Comparison of ENCODE assay signal across 32 cellular contexts in genomic region chr14:34229140-34229539, GRCh38.
"Had no signal": no experiment of that assay in that cellular context is flagged by ENCODE, and none has a peak within 500 bp of the region (broad histone marks: within the 10 kb centered on the region; RNA-seq: fewer than 3 reads in every experiment).

No MANE protein-coding gene starts in this region.

- H3K4me3 ChIP-seq: pancreas, psoas muscle, thyroid gland, upper lobe of right lung had no signal

- H3K27me3 ChIP-seq: brain microvascular endothelial cell, pancreas, thyroid gland, upper lobe of right lung had no signal

- ATAC-seq: activated CD4-positive, CD25-positive, alpha-beta regulatory T cell treated with anti-CD3 and anti-CD28 coated beads, Interleukin-2, amount 50 U/mL, for 24 hours; effector memory CD8-positive, alpha-beta T cell; naive thymus-derived CD8-positive, alpha-beta T cell; pancreas; psoas muscle; T-helper 17 cell; upper lobe of right lung had no signal

- H3K27ac Mint-ChIP-seq: activated CD4-positive, alpha-beta memory T cell treated with anti-CD3 and anti-CD28 coated beads, Interleukin-2, amount 10 ng/mL, durations not matched to agents 7 days and 5 days; activated CD4-positive, alpha-beta T cell treated with anti-CD3 and anti-CD28 coated beads, Interleukin-2, amount 10 ng/mL, durations not matched to agents 24 days and 14 days; activated naive CD8-positive, alpha-beta T cell treated with anti-CD3 and anti-CD28 coated beads, Interleukin-2, amount 10 ng/mL, durations not matched to agents 7 days and 5 days; effector memory CD8-positive, alpha-beta T cell; T-helper 17 cell had no signal

- FAIRE-seq: astrocyte, endothelial cell of umbilical vein, keratinocyte, pancreas had no signal

- H3K36me3 Mint-ChIP-seq: activated naive CD8-positive, alpha-beta T cell treated with anti-CD3 and anti-CD28 coated beads, Interleukin-2, amount 10 ng/mL, durations not matched to agents 7 days and 5 days; naive thymus-derived CD8-positive, alpha-beta T cell had no signal

- H3K9me3 ChIP-seq: pancreas, psoas muscle, thyroid gland, upper lobe of right lung had no signal

- DNase-seq: activated CD4-positive, alpha-beta memory T cell treated with anti-CD3 and anti-CD28 coated beads, Interleukin-2, amount 10 ng/mL, durations not matched to agents 7 days and 5 days; activated CD4-positive, alpha-beta T cell treated with anti-CD3 and anti-CD28 coated beads, Interleukin-2, amount 10 ng/mL, durations not matched to agents 24 days and 14 days; activated CD8-positive, alpha-beta memory T cell treated with anti-CD3 and anti-CD28 coated beads, Interleukin-2, amount 50 U/mL, for 48 hours; activated naive CD4-positive, alpha-beta T cell; activated naive CD8-positive, alpha-beta T cell treated with anti-CD3 and anti-CD28 coated beads, Interleukin-2, amount 10 ng/mL, durations not matched to agents 7 days and 5 days; activated T-cell treated with anti-CD3 and anti-CD28 coated beads, Interleukin-2, amount 50 U/mL, for 4 hours; amniotic stem cell; brain microvascular endothelial cell; cortex of kidney; effector memory CD8-positive, alpha-beta T cell; foreskin fibroblast; head of caudate nucleus; hippocampal formation; midbrain; naive thymus-derived CD8-positive, alpha-beta T cell; nucleus accumbens; pancreas; psoas muscle; stimulated activated CD4-positive, alpha-beta T cell treated with anti-CD3 and anti-CD28 coated beads, Interleukin-15, amount 100 ng/mL, for 24 hours; stimulated activated CD4-positive, alpha-beta T cell treated with anti-CD3 and anti-CD28 coated beads, Interleukin-2, amount 100 ng/mL, for 24 hours; stimulated activated naive CD4-positive, alpha-beta T cell treated with Interleukin-2 at 50 U/mL for 16 hours; substantia nigra; T-helper 17 cell; T1000; thyroid gland; upper lobe of right lung; WERI-Rb-1 had no signal

- H3K27ac ChIP-seq: brain microvascular endothelial cell, pancreas, psoas muscle, thyroid gland, upper lobe of right lung, WERI-Rb-1 had no signal

- H3K4me1 ChIP-seq: thyroid gland, upper lobe of right lung had no signal

- H3K4me3 Mint-ChIP-seq: activated CD4-positive, alpha-beta memory T cell treated with anti-CD3 and anti-CD28 coated beads, Interleukin-2, amount 10 ng/mL, durations not matched to agents 7 days and 5 days; activated CD4-positive, alpha-beta T cell treated with anti-CD3 and anti-CD28 coated beads, Interleukin-2, amount 10 ng/mL, durations not matched to agents 24 days and 14 days; activated naive CD8-positive, alpha-beta T cell treated with anti-CD3 and anti-CD28 coated beads, Interleukin-2, amount 10 ng/mL, durations not matched to agents 7 days and 5 days; activated T-cell treated with anti-CD3 and anti-CD28 coated beads, Interleukin-2, amount 50 U/mL, for 4 hours; effector memory CD8-positive, alpha-beta T cell; naive thymus-derived CD8-positive, alpha-beta T cell; neural crest cell; T-helper 17 cell had no signal

- H3K36me3 ChIP-seq: brain microvascular endothelial cell, pancreas, thyroid gland, upper lobe of right lung, WERI-Rb-1 had no signal

- H3K9me3 Mint-ChIP-seq: activated CD4-positive, alpha-beta memory T cell treated with anti-CD3 and anti-CD28 coated beads, Interleukin-2, amount 10 ng/mL, durations not matched to agents 7 days and 5 days; activated naive CD8-positive, alpha-beta T cell treated with anti-CD3 and anti-CD28 coated beads, Interleukin-2, amount 10 ng/mL, durations not matched to agents 7 days and 5 days; activated T-cell treated with anti-CD3 and anti-CD28 coated beads, Interleukin-2, amount 50 U/mL, for 4 hours; naive thymus-derived CD8-positive, alpha-beta T cell; neural crest cell had no signal
